ENCODE assay signal across 1 cellular context in genomic region chr1:246624091-246624490, GRCh38.
TF ChIP-seq lines count a peak whose summit lies in the region.

No MANE protein-coding gene starts in this region.

TF ChIP-seq in GM12878, 131 proteins besides CTCF, POLR2A, EP300 and RAD21:
- TF ChIP-seq TCF3 (IDR thresholded peaks at IDR 0.05; ENCODE audit: borderline replicate concordance, insufficient read depth, low read depth, low read length) (no peak), ZZZ3 (IDR thresholded peaks at IDR 0.05; ENCODE audit: control insufficient read depth, insufficient read length, low read depth) (no peak), EZH2 (IDR thresholded peaks at IDR 0.05; ENCODE audit: borderline replicate concordance, control insufficient read depth, low read depth, low read length) (no peak), CBFB (IDR thresholded peaks at IDR 0.05; ENCODE audit: low read depth) (no peak)
